25 cellular contexts compared by ENCODE assay signal in genomic region chr2:42984081-42984480, GRCh38.
DNase-seq lines count a peak whose midpoint lies in the region; ATAC-seq and TF ChIP-seq lines count a peak whose summit lies in the region.
"Had no signal": no experiment of that assay in that cellular context is flagged by ENCODE, and none has a peak within 500 bp of the region (broad histone marks: within the 10 kb centered on the region; RNA-seq: fewer than 3 reads in every experiment).

No MANE protein-coding gene starts in this region.

- H3K4me2 ChIP-seq in neural progenitor cell: peak overlapping the region; percentile 64
- H3K4me2 ChIP-seq: BLaER1 had no signal

- in situ Hi-C loops in HAP-1 (cut with MboI; ENCODE audit: low sequenced_read_pairs): no loop called here

- TF ChIP-seq CTCF in breast epithelium (IDR thresholded peaks at IDR 0.05): no peak
- no peak for TF ChIP-seq CTCF in neural progenitor cell (IDR thresholded peaks at IDR 0.05)

- no peak overlapping the region for H2AFZ ChIP-seq in neural progenitor cell (replicated peaks)

- intact Hi-C loops in breast epithelium (cut with DNase I; ENCODE audit: low total_unique reads): no loop called here

- H4K20me1 ChIP-seq in neural progenitor cell (ENCODE audit: low read depth): no peaks in the 10 kb centered on the region
- H4K20me1 ChIP-seq: BLaER1 had no signal

- peaks cover 2% of the 10 kb centered on the region for H3K9me3 Mint-ChIP-seq in neural progenitor cell
- H3K9me3 Mint-ChIP-seq in activated T-cell treated with anti-CD3 and anti-CD28 coated beads, Interleukin-2, amount 50 U/mL, for 72 hours: no peaks in the 10 kb centered on the region
- H3K9me3 Mint-ChIP-seq: activated CD4-positive, alpha-beta memory T cell treated with anti-CD3 and anti-CD28 coated beads for 36 hours; activated naive CD4-positive, alpha-beta T cell treated with anti-CD3 and anti-CD28 coated beads for 36 hours; naive B cell; stimulated activated effector memory CD8-positive, alpha-beta T cell treated with anti-CD3 and anti-CD28 coated beads, Interleukin-12 subunit alpha, Interleukin-12 subunit beta, amount 100 ng/mL, for 72 hours had no signal

- H3K4me3 ChIP-seq in HAP-1: no peak overlapping the region
- H3K4me3 ChIP-seq in breast epithelium: no peak overlapping the region
- H3K4me3 ChIP-seq in neural progenitor cell: no peak overlapping the region
- H3K4me3 ChIP-seq: BLaER1, body of pancreas, left lung, psoas muscle, SJSA1, tibial nerve had no signal

- H3K36me3 Mint-ChIP-seq in neural progenitor cell: no peaks in the 10 kb centered on the region
- H3K36me3 Mint-ChIP-seq in activated T-cell treated with anti-CD3 and anti-CD28 coated beads, Interleukin-2, amount 50 U/mL, for 72 hours (ENCODE audit: insufficient read depth in 2 of 2): no peaks in the 10 kb centered on the region
- H3K36me3 Mint-ChIP-seq: activated CD4-positive, alpha-beta memory T cell treated with anti-CD3 and anti-CD28 coated beads for 36 hours; naive B cell; stimulated activated effector memory CD8-positive, alpha-beta T cell treated with anti-CD3 and anti-CD28 coated beads, Interleukin-12 subunit alpha, Interleukin-12 subunit beta, amount 100 ng/mL, for 72 hours had no signal

- H3K9me3 ChIP-seq in HAP-1: no peaks in the 10 kb centered on the region
- no peaks in the 10 kb centered on the region for H3K9me3 ChIP-seq in breast epithelium
- no peaks in the 10 kb centered on the region for H3K9me3 ChIP-seq in neural progenitor cell (ENCODE audit: low read depth)
- H3K9me3 ChIP-seq: BLaER1, body of pancreas, left lung, psoas muscle, SJSA1, tibial nerve had no signal

- no peak overlapping the region for H3K4me3 Mint-ChIP-seq in neural progenitor cell
- no peak overlapping the region for H3K4me3 Mint-ChIP-seq in activated T-cell treated with anti-CD3 and anti-CD28 coated beads, Interleukin-2, amount 50 U/mL, for 72 hours
- H3K4me3 Mint-ChIP-seq: activated CD4-positive, alpha-beta memory T cell treated with anti-CD3 and anti-CD28 coated beads for 36 hours; activated naive CD4-positive, alpha-beta T cell treated with anti-CD3 and anti-CD28 coated beads for 36 hours; mesothelial cell of epicardium; naive B cell; stimulated activated effector memory CD8-positive, alpha-beta T cell treated with anti-CD3 and anti-CD28 coated beads, Interleukin-12 subunit alpha, Interleukin-12 subunit beta, amount 100 ng/mL, for 72 hours had no signal

- H3F3A ChIP-seq in neural progenitor cell (ENCODE audit: low read depth): peaks cover 18% of the 10 kb centered on the region

- no peaks in the 10 kb centered on the region for H3K27me3 ChIP-seq in HAP-1 (ENCODE audit: low read depth)
- H3K27me3 ChIP-seq in breast epithelium: no peaks in the 10 kb centered on the region
- H3K27me3 ChIP-seq in neural progenitor cell: no peaks in the 10 kb centered on the region
- H3K27me3 ChIP-seq: BLaER1, body of pancreas, left lung, SJSA1, tibial nerve had no signal

- DNase-seq in D341Med (ENCODE audit: low spot score) (peak; percentile 48), HAP-1 (ENCODE audit: low spot score in 2 of 2) (peak; percentile 11 to 38), breast epithelium (ENCODE audit: low spot score in 2 of 2) (no peak), neural progenitor cell (ENCODE audit: low spot score) (peak; percentile 84), NCI-H1694 treated with DMSO at 0.1 percent for 48 hours (lab: John Stamatoyannopoulos, UW) (no peak), germinal center (ENCODE audit: low spot score) (no peak)
- no peak for DNase-seq in activated T-cell treated with anti-CD3 and anti-CD28 coated beads, Interleukin-2, amount 50 U/mL, for 72 hours
- DNase-seq: activated CD4-positive, alpha-beta memory T cell treated with anti-CD3 and anti-CD28 coated beads for 36 hours; activated naive CD4-positive, alpha-beta T cell treated with anti-CD3 and anti-CD28 coated beads for 36 hours; DMS53; left lung; naive B cell; NCI-H2029 treated with DMSO at 0.1 percent for 48 hours; NCI-H226; nucleus accumbens; psoas muscle; stimulated activated CD4-positive, alpha-beta T cell treated with anti-CD3 and anti-CD28 coated beads, Interleukin-15, amount 100 ng/mL, for 24 hours; stimulated activated CD4-positive, alpha-beta T cell treated with anti-CD3 and anti-CD28 coated beads, Interleukin-4, amount 100 ng/mL, for 4 hours had no signal

- no peak for ATAC-seq in activated T-cell treated with anti-CD3 and anti-CD28 coated beads, Interleukin-2, amount 50 U/mL, for 72 hours (replicated peaks in 1 of 2)
- ATAC-seq: body of pancreas; left lung; Panc1; psoas muscle; stimulated activated effector memory CD8-positive, alpha-beta T cell treated with anti-CD3 and anti-CD28 coated beads, Interleukin-12 subunit alpha, Interleukin-12 subunit beta, amount 100 ng/mL, for 72 hours had no signal

- H3K27ac ChIP-seq in breast epithelium (peak overlapping the region; percentile 21 to 40), neural progenitor cell (no peak overlapping the region)
- H3K27ac ChIP-seq: BLaER1, left lung, psoas muscle, SJSA1, tibial nerve had no signal

- H3K79me2 ChIP-seq in neural progenitor cell (ENCODE audit: low read depth): no peaks in the 10 kb centered on the region

- H3K36me3 ChIP-seq in HAP-1 (replicated peaks) (no peaks in the 10 kb centered on the region), breast epithelium (no peaks in the 10 kb centered on the region), neural progenitor cell (no peaks in the 10 kb centered on the region)
- H3K36me3 ChIP-seq: BLaER1, left lung, SJSA1, tibial nerve had no signal

- H3K4me1 Mint-ChIP-seq in neural progenitor cell: peaks cover 5% of the 10 kb centered on the region
- H3K4me1 Mint-ChIP-seq in activated T-cell treated with anti-CD3 and anti-CD28 coated beads, Interleukin-2, amount 50 U/mL, for 72 hours (ENCODE audit: low read depth): no peaks in the 10 kb centered on the region
- H3K4me1 Mint-ChIP-seq: stimulated activated effector memory CD8-positive, alpha-beta T cell treated with anti-CD3 and anti-CD28 coated beads, Interleukin-12 subunit alpha, Interleukin-12 subunit beta, amount 100 ng/mL, for 72 hours had no signal

- TF ChIP-seq POLR2A in breast epithelium (IDR thresholded peaks at IDR 0.05): no peak

- H3K27ac Mint-ChIP-seq in neural progenitor cell: no peak overlapping the region
- H3K27ac Mint-ChIP-seq in activated T-cell treated with anti-CD3 and anti-CD28 coated beads, Interleukin-2, amount 50 U/mL, for 72 hours: no peak overlapping the region
- H3K27ac Mint-ChIP-seq: activated CD4-positive, alpha-beta memory T cell treated with anti-CD3 and anti-CD28 coated beads for 36 hours; activated naive CD4-positive, alpha-beta T cell treated with anti-CD3 and anti-CD28 coated beads for 36 hours; mesothelial cell of epicardium; naive B cell; stimulated activated effector memory CD8-positive, alpha-beta T cell treated with anti-CD3 and anti-CD28 coated beads, Interleukin-12 subunit alpha, Interleukin-12 subunit beta, amount 100 ng/mL, for 72 hours had no signal

- H3K9ac ChIP-seq in neural progenitor cell: no peak overlapping the region
- H3K9ac ChIP-seq: BLaER1 had no signal

- H3K4me1 ChIP-seq in HAP-1: 0 out of 2 replicates have a peak, but pooled peaks cover 3% of the 10 kb centered on the region
- no peaks in the 10 kb centered on the region for H3K4me1 ChIP-seq in breast epithelium
- peaks cover 22% of the 10 kb centered on the region for H3K4me1 ChIP-seq in neural progenitor cell
- H3K4me1 ChIP-seq: left lung, psoas muscle had no signal

- H3K27me3 Mint-ChIP-seq in neural progenitor cell (ENCODE audit: insufficient read depth, low read depth): peaks cover 5% of the 10 kb centered on the region
- H3K27me3 Mint-ChIP-seq in activated T-cell treated with anti-CD3 and anti-CD28 coated beads, Interleukin-2, amount 50 U/mL, for 72 hours (ENCODE audit: low read depth): no peaks in the 10 kb centered on the region
- H3K27me3 Mint-ChIP-seq: naive B cell had no signal

Comparison
In these comparisons a context has a peak if more than half of its experiments do, and no peak if none do; other contexts are left out.
1. DNase-seq: peak in D341Med (single experiment), HAP-1 (2 of 2) and neural progenitor cell (single experiment); none in breast epithelium (0 of 2), NCI-H1694 treated with DMSO at 0.1 percent for 48 hours (single experiment), germinal center (single experiment) and activated T-cell treated with anti-CD3 and anti-CD28 coated beads, Interleukin-2, amount 50 U/mL, for 72 hours (0 of 2).